Comparison of ENCODE assay signal across 2 cellular contexts in the genomic region with DNA sequence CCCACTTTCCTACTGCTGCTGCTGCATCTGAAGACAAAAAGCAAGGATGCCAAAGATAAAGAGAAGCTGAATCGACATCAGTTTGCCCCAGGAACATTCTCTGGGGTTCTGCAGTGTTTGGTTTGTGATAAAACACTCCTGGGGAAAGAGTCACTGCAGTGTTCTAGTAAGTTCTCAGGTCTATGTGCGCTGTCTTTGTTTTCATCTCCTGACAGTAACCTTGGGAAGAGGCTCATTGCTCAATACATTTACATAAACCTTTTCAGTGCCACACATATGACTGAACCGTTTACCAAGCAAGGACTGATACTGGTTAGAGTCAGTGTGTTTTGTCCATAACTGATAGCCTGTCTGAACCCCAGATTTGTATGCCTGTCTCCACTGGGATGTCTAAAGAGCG.
A peak's percentile ranks its signal among the peaks of the same experiment; 100 is the strongest.
TF ChIP-seq lines count a peak whose summit lies in the region.

No MANE protein-coding gene starts in this region.

TF ChIP-seq in IMR-90, 13 proteins besides CTCF, POLR2A, EP300 and RAD21 (continued from another document):
- TF ChIP-seq MXI1 (IDR thresholded peaks at IDR 0.05; ENCODE audit: borderline replicate concordance, low read depth, low read length): no peak
- no peak for TF ChIP-seq MAZ (IDR thresholded peaks at IDR 0.05; ENCODE audit: borderline replicate concordance, low read depth, low read length)
- no peak for TF ChIP-seq NFE2L2 (IDR thresholded peaks at IDR 0.05; ENCODE audit: low read depth, low read length)
- TF ChIP-seq, protein P1, sequence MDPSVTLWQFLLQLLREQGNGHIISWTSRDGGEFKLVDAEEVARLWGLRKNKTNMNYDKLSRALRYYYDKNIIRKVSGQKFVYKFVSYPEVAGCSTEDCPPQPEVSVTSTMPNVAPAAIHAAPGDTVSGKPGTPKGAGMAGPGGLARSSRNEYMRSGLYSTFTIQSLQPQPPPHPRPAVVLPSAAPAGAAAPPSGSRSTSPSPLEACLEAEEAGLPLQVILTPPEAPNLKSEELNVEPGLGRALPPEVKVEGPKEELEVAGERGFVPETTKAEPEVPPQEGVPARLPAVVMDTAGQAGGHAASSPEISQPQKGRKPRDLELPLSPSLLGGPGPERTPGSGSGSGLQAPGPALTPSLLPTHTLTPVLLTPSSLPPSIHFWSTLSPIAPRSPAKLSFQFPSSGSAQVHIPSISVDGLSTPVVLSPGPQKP (IDR thresholded peaks at IDR 0.05; ENCODE audit: borderline replicate concordance, low read depth, low read length): no peak
- no peak for TF ChIP-seq CHD1 (IDR thresholded peaks at IDR 0.05; ENCODE audit: low read depth, low read length)
- TF ChIP-seq, protein P2, sequence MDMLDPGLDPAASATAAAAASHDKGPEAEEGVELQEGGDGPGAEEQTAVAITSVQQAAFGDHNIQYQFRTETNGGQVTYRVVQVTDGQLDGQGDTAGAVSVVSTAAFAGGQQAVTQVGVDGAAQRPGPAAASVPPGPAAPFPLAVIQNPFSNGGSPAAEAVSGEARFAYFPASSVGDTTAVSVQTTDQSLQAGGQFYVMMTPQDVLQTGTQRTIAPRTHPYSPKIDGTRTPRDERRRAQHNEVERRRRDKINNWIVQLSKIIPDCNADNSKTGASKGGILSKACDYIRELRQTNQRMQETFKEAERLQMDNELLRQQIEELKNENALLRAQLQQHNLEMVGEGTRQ (IDR thresholded peaks at IDR 0.05; ENCODE audit: low read depth, low read length): no peak
- no peak for TF ChIP-seq SMC3 (IDR thresholded peaks at IDR 0.05; ENCODE audit: low read depth, low read length)
- TF ChIP-seq FOS (IDR thresholded peaks at IDR 0.05; ENCODE audit: low read depth, low read length): no peak
- TF ChIP-seq MAFK (IDR thresholded peaks at IDR 0.05; ENCODE audit: low read depth, low read length): no peak
- TF ChIP-seq BHLHE40 (IDR thresholded peaks at IDR 0.05; ENCODE audit: low read depth, low read length): no peak
- TF ChIP-seq RCOR1 (IDR thresholded peaks at IDR 0.05; ENCODE audit: insufficient replicate concordance, low read length): no peak
TF ChIP-seq in IMR-90: peak in this region for 0.

TF ChIP-seq in liver, 16 proteins besides CTCF, POLR2A, EP300 and RAD21 (continued from another document):
- TF ChIP-seq FOXA1 (IDR thresholded peaks at IDR 0.05) (peak; percentile 40), TAF1 (conservative IDR thresholded peaks at IDR 0.05) (no peak), HNF4G (IDR thresholded peaks at IDR 0.05) (no peak), JUND (IDR thresholded peaks at IDR 0.05) (peak in 1 of 2 donors; percentile 38), SP1 (IDR thresholded peaks at IDR 0.05) (no peak), RXRA (IDR thresholded peaks at IDR 0.05) (peak in 1 of 2 donors; percentile 55), YY1 (IDR thresholded peaks at IDR 0.05) (peak; percentile 16), GABPA (IDR thresholded peaks at IDR 0.05 in 1 of 2, conservative IDR thresholded peaks at IDR 0.05 in 1 of 2) (no peak), HNF4A (conservative IDR thresholded peaks at IDR 0.05) (peak; percentile 14 to 49), EGR1 (IDR thresholded peaks at IDR 0.05; ENCODE audit: low read depth in 2 of 2) (no peak), NR2F2 (IDR thresholded peaks at IDR 0.05) (no peak)
- TF ChIP-seq, protein P3, sequence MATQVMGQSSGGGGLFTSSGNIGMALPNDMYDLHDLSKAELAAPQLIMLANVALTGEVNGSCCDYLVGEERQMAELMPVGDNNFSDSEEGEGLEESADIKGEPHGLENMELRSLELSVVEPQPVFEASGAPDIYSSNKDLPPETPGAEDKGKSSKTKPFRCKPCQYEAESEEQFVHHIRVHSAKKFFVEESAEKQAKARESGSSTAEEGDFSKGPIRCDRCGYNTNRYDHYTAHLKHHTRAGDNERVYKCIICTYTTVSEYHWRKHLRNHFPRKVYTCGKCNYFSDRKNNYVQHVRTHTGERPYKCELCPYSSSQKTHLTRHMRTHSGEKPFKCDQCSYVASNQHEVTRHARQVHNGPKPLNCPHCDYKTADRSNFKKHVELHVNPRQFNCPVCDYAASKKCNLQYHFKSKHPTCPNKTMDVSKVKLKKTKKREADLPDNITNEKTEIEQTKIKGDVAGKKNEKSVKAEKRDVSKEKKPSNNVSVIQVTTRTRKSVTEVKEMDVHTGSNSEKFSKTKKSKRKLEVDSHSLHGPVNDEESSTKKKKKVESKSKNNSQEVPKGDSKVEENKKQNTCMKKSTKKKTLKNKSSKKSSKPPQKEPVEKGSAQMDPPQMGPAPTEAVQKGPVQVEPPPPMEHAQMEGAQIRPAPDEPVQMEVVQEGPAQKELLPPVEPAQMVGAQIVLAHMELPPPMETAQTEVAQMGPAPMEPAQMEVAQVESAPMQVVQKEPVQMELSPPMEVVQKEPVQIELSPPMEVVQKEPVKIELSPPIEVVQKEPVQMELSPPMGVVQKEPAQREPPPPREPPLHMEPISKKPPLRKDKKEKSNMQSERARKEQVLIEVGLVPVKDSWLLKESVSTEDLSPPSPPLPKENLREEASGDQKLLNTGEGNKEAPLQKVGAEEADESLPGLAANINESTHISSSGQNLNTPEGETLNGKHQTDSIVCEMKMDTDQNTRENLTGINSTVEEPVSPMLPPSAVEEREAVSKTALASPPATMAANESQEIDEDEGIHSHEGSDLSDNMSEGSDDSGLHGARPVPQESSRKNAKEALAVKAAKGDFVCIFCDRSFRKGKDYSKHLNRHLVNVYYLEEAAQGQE (IDR thresholded peaks at IDR 0.05): peak; percentile 42
- TF ChIP-seq, protein P4, sequence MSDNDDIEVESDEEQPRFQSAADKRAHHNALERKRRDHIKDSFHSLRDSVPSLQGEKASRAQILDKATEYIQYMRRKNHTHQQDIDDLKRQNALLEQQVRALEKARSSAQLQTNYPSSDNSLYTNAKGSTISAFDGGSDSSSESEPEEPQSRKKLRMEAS (IDR thresholded peaks at IDR 0.05): peak; percentile 28
- TF ChIP-seq, protein P5, sequence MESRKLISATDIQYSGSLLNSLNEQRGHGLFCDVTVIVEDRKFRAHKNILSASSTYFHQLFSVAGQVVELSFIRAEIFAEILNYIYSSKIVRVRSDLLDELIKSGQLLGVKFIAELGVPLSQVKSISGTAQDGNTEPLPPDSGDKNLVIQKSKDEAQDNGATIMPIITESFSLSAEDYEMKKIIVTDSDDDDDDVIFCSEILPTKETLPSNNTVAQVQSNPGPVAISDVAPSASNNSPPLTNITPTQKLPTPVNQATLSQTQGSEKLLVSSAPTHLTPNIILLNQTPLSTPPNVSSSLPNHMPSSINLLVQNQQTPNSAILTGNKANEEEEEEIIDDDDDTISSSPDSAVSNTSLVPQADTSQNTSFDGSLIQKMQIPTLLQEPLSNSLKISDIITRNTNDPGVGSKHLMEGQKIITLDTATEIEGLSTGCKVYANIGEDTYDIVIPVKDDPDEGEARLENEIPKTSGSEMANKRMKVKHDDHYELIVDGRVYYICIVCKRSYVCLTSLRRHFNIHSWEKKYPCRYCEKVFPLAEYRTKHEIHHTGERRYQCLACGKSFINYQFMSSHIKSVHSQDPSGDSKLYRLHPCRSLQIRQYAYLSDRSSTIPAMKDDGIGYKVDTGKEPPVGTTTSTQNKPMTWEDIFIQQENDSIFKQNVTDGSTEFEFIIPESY (IDR thresholded peaks at IDR 0.05): no peak
